In genomic region chr10:14926061-14926470, GRCh38 we compare ENCODE assay signal across 19 cellular contexts. TPM values are rescaled to one million over a fixed set of nuclear protein-coding genes. Genes with fewer than 3 reads are reported as not detected.
DNase-seq lines count a peak whose midpoint lies in the region; ATAC-seq and FAIRE-seq lines count a peak whose summit lies in the region.
"Had no signal": no experiment of that assay in that cellular context is flagged by ENCODE, and none has a peak within 500 bp of the region (broad histone marks: within the 10 kb centered on the region; RNA-seq: fewer than 3 reads in every experiment).

No MANE protein-coding gene starts in this region.

- intact Hi-C loops in activated T-helper 2 cell treated with anti-CD3 and anti-CD28 coated beads, Interferon-gamma antibody, Interleukin-2, Interleukin-4, amounts not matched to agents 10 μg/mL and 5 μg/mL and 100 μg/mL, durations not matched to agents 14 hours and 24 hours and 36 hours (cut with micrococcal nuclease) = no loop called here

- WGBS in small intestine, 3 donors = 85 to 89% (median 89%) methylated on average over 8 of the region's 8 CpGs

- H3K4me1 Mint-ChIP-seq in IgD-negative memory B cell = peaks cover 13 to 27% (median 17%) of the 10 kb centered on the region in 3 donors
- H3K4me1 Mint-ChIP-seq in activated T-helper 2 cell treated with anti-CD3 and anti-CD28 coated beads, Interferon-gamma antibody, Interleukin-2, Interleukin-4, amounts not matched to agents 10 μg/mL and 5 μg/mL and 100 μg/mL, durations not matched to agents 14 hours and 24 hours and 36 hours (ENCODE audit: low read depth) = no peaks in the 10 kb centered on the region
- H3K4me1 Mint-ChIP-seq: H9 had no signal

- ATAC-seq in GM21717 (IDR thresholded peaks at IDR 0.05; ENCODE audit: unreplicated experiment) = peak; percentile 36
- ATAC-seq in left lobe of liver = peak; percentile 78
- no peak for ATAC-seq in HG02852 (IDR thresholded peaks at IDR 0.05; ENCODE audit: unreplicated experiment)
- ATAC-seq in activated CD4-positive, CD25-positive, alpha-beta regulatory T cell treated with anti-CD3 and anti-CD28 coated beads, Interleukin-2, amount 50 U/mL, for 24 hours = no peak
- ATAC-seq: heart left ventricle had no signal

- no peaks in the 10 kb centered on the region for H3K4me1 ChIP-seq in small intestine (ENCODE audit: control insufficient read depth in 2 of 2, insufficient read depth in 1 of 2, low read depth in 1 of 2, low read length in 1 of 2)
- H3K4me1 ChIP-seq: colonic mucosa, heart left ventricle, pancreas had no signal

- H3K27me3 Mint-ChIP-seq in IgD-negative memory B cell = no peaks in the 10 kb centered on the region
- H3K27me3 Mint-ChIP-seq in activated T-helper 2 cell treated with anti-CD3 and anti-CD28 coated beads, Interferon-gamma antibody, Interleukin-2, Interleukin-4, amounts not matched to agents 10 μg/mL and 5 μg/mL and 100 μg/mL, durations not matched to agents 14 hours and 24 hours and 36 hours (ENCODE audit: low read depth) = no peaks in the 10 kb centered on the region

- no peaks in the 10 kb centered on the region for H3K27me3 ChIP-seq in small intestine (ENCODE audit: control insufficient read depth in 2 of 2, insufficient read depth in 2 of 2, low read length in 2 of 2)
- H3K27me3 ChIP-seq: colonic mucosa, heart left ventricle, pancreas had no signal

- H3K4me3 ChIP-seq in small intestine (ENCODE audit: low read depth in 1 of 2, low read length in 2 of 2) = no peak overlapping the region
- H3K4me3 ChIP-seq: colonic mucosa, heart left ventricle, pancreas had no signal

- DNase-seq in GM18507 (ENCODE audit: extremely low spot score, insufficient read length, low read depth) = no peak
- DNase-seq in left lobe of liver (ENCODE audit: low spot score) = no peak
- no peak for DNase-seq in small intestine
- no peak for DNase-seq in activated T-helper 2 cell treated with anti-CD3 and anti-CD28 coated beads, Interferon-gamma antibody, Interleukin-2, Interleukin-4, amounts not matched to agents 10 μg/mL and 5 μg/mL and 100 μg/mL, durations not matched to agents 14 hours and 24 hours and 36 hours (ENCODE audit: low spot score)
- DNase-seq: activated CD4-positive, alpha-beta T cell treated with anti-CD3 and anti-CD28 coated beads, Interleukin-2, amount 50 U/mL, for 4 hours; colonic mucosa; DMS153; erythroblast; H9; heart left ventricle; pancreas; Right ventricle myocardium superior had no signal

- no peak overlapping the region for H3K27ac ChIP-seq in small intestine (ENCODE audit: low read depth in 1 of 2, low read length in 1 of 2)
- H3K27ac ChIP-seq: colonic mucosa, heart left ventricle, pancreas had no signal

- H3K9me3 Mint-ChIP-seq in IgD-negative memory B cell = no peaks in the 10 kb centered on the region
- H3K9me3 Mint-ChIP-seq in activated T-helper 2 cell treated with anti-CD3 and anti-CD28 coated beads, Interferon-gamma antibody, Interleukin-2, Interleukin-4, amounts not matched to agents 10 μg/mL and 5 μg/mL and 100 μg/mL, durations not matched to agents 14 hours and 24 hours and 36 hours = no peaks in the 10 kb centered on the region
- H3K9me3 Mint-ChIP-seq: activated T-helper 1 cell treated with anti-CD3 and anti-CD28 coated beads, Interleukin-12 subunit alpha, Interleukin-12 subunit beta, Interleukin-2, Interleukin-4 antibody, amounts not matched to agents 30 ng/mL and 10 ng/mL and 1 ng/mL, durations not matched to agents 14 hours and 24 hours and 36 hours; H9; T-helper 2 cell treated with Interferon-gamma antibody and Interleukin-4, amounts not matched to agents 5 μg/mL and 100 μg/mL, for 36 hours had no signal

- FAIRE-seq in GM18507 (lab: Jason Lieb, UNC) (peak; percentile 46), small intestine (lab: Jason Lieb, UNC) (no peak)
- FAIRE-seq: pancreas had no signal

- H3K36me3 Mint-ChIP-seq in IgD-negative memory B cell = peaks cover 9% of the 10 kb centered on the region
- peaks cover 76% of the 10 kb centered on the region for H3K36me3 Mint-ChIP-seq in activated T-helper 2 cell treated with anti-CD3 and anti-CD28 coated beads, Interferon-gamma antibody, Interleukin-2, Interleukin-4, amounts not matched to agents 10 μg/mL and 5 μg/mL and 100 μg/mL, durations not matched to agents 14 hours and 24 hours and 36 hours (ENCODE audit: low read depth)

- H3K27ac Mint-ChIP-seq in IgD-negative memory B cell = peak overlapping the region; percentile 14 to 90 (median 86)
- H3K27ac Mint-ChIP-seq in activated T-helper 2 cell treated with anti-CD3 and anti-CD28 coated beads, Interferon-gamma antibody, Interleukin-2, Interleukin-4, amounts not matched to agents 10 μg/mL and 5 μg/mL and 100 μg/mL, durations not matched to agents 14 hours and 24 hours and 36 hours = no peak overlapping the region
- H3K27ac Mint-ChIP-seq: activated T-helper 1 cell treated with anti-CD3 and anti-CD28 coated beads, Interleukin-12 subunit alpha, Interleukin-12 subunit beta, Interleukin-2, Interleukin-4 antibody, amounts not matched to agents 30 ng/mL and 10 ng/mL and 1 ng/mL, durations not matched to agents 14 hours and 24 hours and 36 hours; T-helper 2 cell treated with Interferon-gamma antibody and Interleukin-4, amounts not matched to agents 5 μg/mL and 100 μg/mL, for 36 hours had no signal

- H3K36me3 ChIP-seq in small intestine (ENCODE audit: control insufficient read depth in 2 of 2, insufficient read depth in 2 of 2, low read length in 2 of 2) = peaks cover 14 to 23% of the 10 kb centered on the region in 2 donors

- no peaks in the 10 kb centered on the region for H3K9me3 ChIP-seq in small intestine (ENCODE audit: control insufficient read depth, low read depth)
- H3K9me3 ChIP-seq: colonic mucosa, heart left ventricle, pancreas had no signal

- peak overlapping the region in 1 of 4 donors; percentile 51 for H3K4me3 Mint-ChIP-seq in IgD-negative memory B cell
- H3K4me3 Mint-ChIP-seq in activated T-helper 2 cell treated with anti-CD3 and anti-CD28 coated beads, Interferon-gamma antibody, Interleukin-2, Interleukin-4, amounts not matched to agents 10 μg/mL and 5 μg/mL and 100 μg/mL, durations not matched to agents 14 hours and 24 hours and 36 hours (ENCODE audit: low read depth) = no peak overlapping the region
- H3K4me3 Mint-ChIP-seq: activated T-helper 1 cell treated with anti-CD3 and anti-CD28 coated beads, Interleukin-12 subunit alpha, Interleukin-12 subunit beta, Interleukin-2, Interleukin-4 antibody, amounts not matched to agents 30 ng/mL and 10 ng/mL and 1 ng/mL, durations not matched to agents 14 hours and 24 hours and 36 hours; H9; T-helper 2 cell treated with Interferon-gamma antibody and Interleukin-4, amounts not matched to agents 5 μg/mL and 100 μg/mL, for 36 hours had no signal

RNA-seq across cellular contexts. Expression of gene DCLRE1C, which starts 27.8 kb away (rescaled TPM):
- polyA plus RNA-seq in IgD-negative memory B cell (49.7 TPM), small intestine (1 to 10 TPM; 3.8 to 6.2 (median 4.7) TPM)
- total RNA-seq in left lobe of liver = 1.7 TPM
- total RNA-seq in activated T-helper 2 cell treated with anti-CD3 and anti-CD28 coated beads, Interferon-gamma antibody, Interleukin-2, Interleukin-4, amounts not matched to agents 10 μg/mL and 5 μg/mL and 100 μg/mL, durations not matched to agents 14 hours and 24 hours and 36 hours = 20.5 and 21.0 TPM in 2 replicates

RNA-seq across cellular contexts. Expression of gene MEIG1, which starts 33.1 kb away (rescaled TPM):
- polyA plus RNA-seq in IgD-negative memory B cell (2.4 TPM), small intestine (under 1 TPM in 1 of 3 donors, not detected in 2; 0.18 TPM)
- not detected for total RNA-seq in left lobe of liver
- 0.62 TPM in 1 of 2 replicates, not detected in the other for total RNA-seq in activated T-helper 2 cell treated with anti-CD3 and anti-CD28 coated beads, Interferon-gamma antibody, Interleukin-2, Interleukin-4, amounts not matched to agents 10 μg/mL and 5 μg/mL and 100 μg/mL, durations not matched to agents 14 hours and 24 hours and 36 hours
- total RNA-seq: Right ventricle myocardium superior, temporal lobe had no signal
- polyA plus RNA-seq: heart left ventricle had no signal

RNA-seq across cellular contexts. Expression of gene SUV39H2, which starts 47.4 kb away (rescaled TPM):
- polyA plus RNA-seq in IgD-negative memory B cell = 0.43 TPM
- 3.1 TPM for total RNA-seq in left lobe of liver
- polyA plus RNA-seq in small intestine = 1 to 10 TPM; 2.7 to 7.3 (median 2.9) TPM
- total RNA-seq in activated T-helper 2 cell treated with anti-CD3 and anti-CD28 coated beads, Interferon-gamma antibody, Interleukin-2, Interleukin-4, amounts not matched to agents 10 μg/mL and 5 μg/mL and 100 μg/mL, durations not matched to agents 14 hours and 24 hours and 36 hours = 44.0 and 45.0 TPM in 2 replicates

Comparison
In these comparisons a context has a peak if more than half of its experiments do, and no peak if none do; other contexts are left out.
1. ATAC-seq: peak in GM21717 (single experiment) and left lobe of liver (single experiment); none in HG02852 (single experiment) and activated CD4-positive, CD25-positive, alpha-beta regulatory T cell treated with anti-CD3 and anti-CD28 coated beads, Interleukin-2, amount 50 U/mL, for 24 hours (0 of 2).
2. RNA of gene SUV39H2, which starts 47.4 kb away (total RNA-seq): 44.0 to 45.0 TPM in activated T-helper 2 cell treated with anti-CD3 and anti-CD28 coated beads, Interferon-gamma antibody, Interleukin-2, Interleukin-4, amounts not matched to agents 10 μg/mL and 5 μg/mL and 100 μg/mL, durations not matched to agents 14 hours and 24 hours and 36 hours; 3.1 TPM in left lobe of liver (single experiment); every median in the first group is over 10 times any median in the second.